In genomic region chr15:90596943-90597342, GRCh38 we compare ENCODE assay signal across 11 cellular contexts.
DNase-seq lines count a peak whose midpoint lies in the region; ATAC-seq and TF ChIP-seq lines count a peak whose summit lies in the region.
"Had no signal": no experiment of that assay in that cellular context is flagged by ENCODE, and none has a peak within 500 bp of the region (broad histone marks: within the 10 kb centered on the region; RNA-seq: fewer than 3 reads in every experiment).

No MANE protein-coding gene starts in this region.

- 40 to 53% methylated on average over 2 of the region's 6 CpGs for WGBS in gastroesophageal sphincter (ENCODE audit: low coverage in 1 of 2), 2 donors
- WGBS in sigmoid colon, 2 donors = 87 to 95% methylated on average over 6 of the region's 6 CpGs

- H3K36me3 Mint-ChIP-seq in CD4-positive, CD25-positive, alpha-beta regulatory T cell = peaks cover 45% of the 10 kb centered on the region

- peaks cover 7% of the 10 kb centered on the region for H3K36me3 ChIP-seq in CD4-positive, CD25-positive, alpha-beta regulatory T cell (ENCODE audit: control insufficient read depth, insufficient read depth, low read length)
- H3K36me3 ChIP-seq in gastroesophageal sphincter (peaks cover 0 to 18% of the 10 kb centered on the region in 2 donors), sigmoid colon (peaks cover 0 to 16% (median 0%) of the 10 kb centered on the region in 4 donors), H7 (replicated peaks; ENCODE audit: control insufficient read depth, insufficient read depth, low read length) (no peaks in the 10 kb centered on the region)

- TF ChIP-seq CTCF in VCaP (conservative IDR thresholded peaks at IDR 0.05) (no peak), gastroesophageal sphincter (IDR thresholded peaks at IDR 0.05) (no peak), sigmoid colon (IDR thresholded peaks at IDR 0.05) (no peak)

- peak overlapping the region; percentile 96 to 99 (median 97) for H3K27ac Mint-ChIP-seq in CD4-positive, CD25-positive, alpha-beta regulatory T cell

- H3K27me3 ChIP-seq in CD4-positive, CD25-positive, alpha-beta regulatory T cell (ENCODE audit: control insufficient read depth, insufficient read depth, low read length) = no peaks in the 10 kb centered on the region
- H3K27me3 ChIP-seq in gastroesophageal sphincter (no peaks in the 10 kb centered on the region), sigmoid colon (no peaks in the 10 kb centered on the region), H7 (ENCODE audit: control insufficient read depth, insufficient read depth, low read length) (no peaks in the 10 kb centered on the region)

- peak overlapping the region; percentile 55 to 85 (median 72) for H3K4me3 Mint-ChIP-seq in CD4-positive, CD25-positive, alpha-beta regulatory T cell

- peak overlapping the region; percentile 77 for H3K4me3 ChIP-seq in CD4-positive, CD25-positive, alpha-beta regulatory T cell (ENCODE audit: low read depth, low read length)
- H3K4me3 ChIP-seq in gastroesophageal sphincter (no peak overlapping the region), sigmoid colon (no peak overlapping the region), H7 (ENCODE audit: insufficient read depth, low read depth, low read length) (no peak overlapping the region)

- H3K4me1 Mint-ChIP-seq in CD4-positive, CD25-positive, alpha-beta regulatory T cell = peaks cover 48 to 96% (median 82%) of the 10 kb centered on the region in 4 donors

- TF ChIP-seq POLR2A in gastroesophageal sphincter (IDR thresholded peaks at IDR 0.05) (no peak), sigmoid colon (IDR thresholded peaks at IDR 0.05) (no peak)

- intact Hi-C loops in sigmoid colon (cut with DNase I) = loop anchor here (5.0 kb wide), 1 partner anchor 35 kb away; no protein-coding TSS in a partner anchor

- ATAC-seq in CD4-positive, CD25-positive, alpha-beta regulatory T cell (ENCODE audit: low read depth in 2 of 2) = no peak
- no peak for ATAC-seq in gastroesophageal sphincter
- no peak for ATAC-seq in GM21576 (IDR thresholded peaks at IDR 0.05; ENCODE audit: unreplicated experiment)

- TF ChIP-seq EP300 in gastroesophageal sphincter (IDR thresholded peaks at IDR 0.05) = no peak
- TF ChIP-seq EP300 in sigmoid colon (IDR thresholded peaks at IDR 0.05) = no peak

- peaks cover 73% of the 10 kb centered on the region for H3K4me1 ChIP-seq in CD4-positive, CD25-positive, alpha-beta regulatory T cell (ENCODE audit: control insufficient read depth, insufficient read depth, low read length, poor library complexity, severe bottlenecking)
- peaks cover 5 to 89% (median 19%) of the 10 kb centered on the region in 3 donors for H3K4me1 ChIP-seq in gastroesophageal sphincter
- H3K4me1 ChIP-seq in sigmoid colon = peaks cover 0 to 64% (median 57%) of the 10 kb centered on the region in 4 donors
- H3K4me1 ChIP-seq: Caco-2 had no signal

- no peaks in the 10 kb centered on the region for H3K9me3 ChIP-seq in CD4-positive, CD25-positive, alpha-beta regulatory T cell (ENCODE audit: control insufficient read depth in 2 of 2, low read length in 2 of 2)
- H3K9me3 ChIP-seq in gastroesophageal sphincter (no peaks in the 10 kb centered on the region), sigmoid colon (no peaks in the 10 kb centered on the region)
- H3K9me3 ChIP-seq: Caco-2 had no signal

- peak overlapping the region; percentile 87 for H3K27ac ChIP-seq in CD4-positive, CD25-positive, alpha-beta regulatory T cell (ENCODE audit: insufficient read depth, low read length, poor library complexity, severe bottlenecking)
- H3K27ac ChIP-seq in VCaP = peak overlapping the region; percentile 92
- H3K27ac ChIP-seq in gastroesophageal sphincter = peak overlapping the region; percentile 2 to 75 (median 60)
- peak overlapping the region; percentile 61 to 69 (median 66) for H3K27ac ChIP-seq in sigmoid colon

- H3K27me3 Mint-ChIP-seq in CD4-positive, CD25-positive, alpha-beta regulatory T cell = no peaks in the 10 kb centered on the region

- peaks cover 0 to 2% (median 0%) of the 10 kb centered on the region in 7 donors for H3K9me3 Mint-ChIP-seq in CD4-positive, CD25-positive, alpha-beta regulatory T cell

- DNase-seq in CD4-positive, CD25-positive, alpha-beta regulatory T cell = no peak
- DNase-seq in sigmoid colon (no peak), H7 (no peak), NK-92 (lab: John Stamatoyannopoulos, UW; ENCODE audit: unreplicated experiment) (no peak), activated gamma-delta T cell treated with Interleukin-2 at 50 U/mL for 16 hours (no peak)
- DNase-seq: activated effector memory CD4-positive, alpha-beta T cell treated with Interleukin-2 at 50 U/mL for 16 hours; Caco-2; NCI-H1930 had no signal
